In genomic region chr19:49866933-49867782, GRCh38 we compare ENCODE assay signal across 1 cellular context.
A peak's percentile ranks its signal among the peaks of the same experiment; 100 is the strongest.
TF ChIP-seq lines count a peak whose summit lies in the region.

Gene PNKP, minus strand, starts transcription at chr19:49867576. Its CDS starts 372 bp downstream, at chr19:49867204.

TF ChIP-seq in K562, 482 proteins besides CTCF, POLR2A, EP300 and RAD21 (continued from another document and continues in another):
- no peak for TF ChIP-seq CUX1 (CRISPR knock-in tag; IDR thresholded peaks at IDR 0.05)
- TF ChIP-seq NEUROD1 (IDR thresholded peaks at IDR 0.05; ENCODE audit: borderline replicate concordance, low read depth, low read length, partially characterized antibody): peak; percentile 31
- TF ChIP-seq SIN3A (IDR thresholded peaks at IDR 0.05; ENCODE audit: borderline replicate concordance in 2 of 2, control insufficient read depth in 1 of 2, low read depth in 2 of 2, low read length in 2 of 2): peak in 1 of 2 experiments; percentile 49; a peak in 2 of 4 replicates
- no peak for TF ChIP-seq ASH1L (IDR thresholded peaks at IDR 0.05; ENCODE audit: borderline replicate concordance, low read depth, partially characterized antibody)
- TF ChIP-seq FOSL1 (tag; conservative IDR thresholded peaks at IDR 0.05): peak; percentile 81
- peak; percentile 50 for TF ChIP-seq SP2 (IDR thresholded peaks at IDR 0.05; ENCODE audit: extremely low read depth, low read depth, low read length, poor library complexity, severe bottlenecking)
- TF ChIP-seq EP400 (IDR thresholded peaks at IDR 0.05): peak; percentile 97
- TF ChIP-seq ZNF766 (CRISPR knock-in tag; conservative IDR thresholded peaks at IDR 0.05): peak; percentile 48; the same call in 1 of the 2 replicates
- TF ChIP-seq MED1 (CRISPR knock-in tag; IDR thresholded peaks at IDR 0.05; ENCODE audit: borderline replicate concordance): no peak
- peak; percentile 63; the same call in 1 of the 2 replicates for TF ChIP-seq E2F4 (CRISPR knock-in tag; IDR thresholded peaks at IDR 0.05; ENCODE audit: low read depth)
- TF ChIP-seq FIP1L1 (IDR thresholded peaks at IDR 0.05; ENCODE audit: low read depth, low read length, poor library complexity, severe bottlenecking): no peak
- no peak for TF ChIP-seq ZNF77 (CRISPR knock-in tag; IDR thresholded peaks at IDR 0.05)
- no peak for TF ChIP-seq ZNF609 (CRISPR knock-in tag; IDR thresholded peaks at IDR 0.05; ENCODE audit: borderline replicate concordance)
- no peak for TF ChIP-seq U2AF2 (optimal IDR thresholded peaks at IDR 0.05; ENCODE audit: low read depth, low read length)
- TF ChIP-seq NFE2L1 (tag; IDR thresholded peaks at IDR 0.05; ENCODE audit: borderline replicate concordance, low read depth): no peak
- no peak for TF ChIP-seq NR4A1 (CRISPR knock-in tag; IDR thresholded peaks at IDR 0.05)
- TF ChIP-seq NR4A1 (tag; IDR thresholded peaks at IDR 0.05): no peak
- no peak for TF ChIP-seq EHMT2 (IDR thresholded peaks at IDR 0.05)
- TF ChIP-seq TSHZ1 (CRISPR knock-in tag; IDR thresholded peaks at IDR 0.05): no peak
- TF ChIP-seq ZNF316 (IDR thresholded peaks at IDR 0.05): peak; percentile 7; the same call in 1 of the 2 replicates
- TF ChIP-seq ESRRA (IDR thresholded peaks at IDR 0.05; ENCODE audit: borderline replicate concordance, low read depth): peak; percentile 73
- no peak for TF ChIP-seq SRSF7 (optimal IDR thresholded peaks at IDR 0.05; ENCODE audit: low read depth, low read length)
- no peak for TF ChIP-seq SREBF1 (IDR thresholded peaks at IDR 0.05; ENCODE audit: borderline replicate concordance, low read depth, low read length)
- TF ChIP-seq KDM4B (IDR thresholded peaks at IDR 0.05; ENCODE audit: borderline replicate concordance in 2 of 2, low read depth in 1 of 2): peak in 1 of 2 experiments; percentile 89; a peak in 2 of 4 replicates
- TF ChIP-seq ZNF830 (CRISPR knock-in tag; IDR thresholded peaks at IDR 0.05): no peak
- peak in 1 of 2 experiments; percentile 70; a peak in 1 of 4 replicates for TF ChIP-seq SRF (CRISPR knock-in tag; IDR thresholded peaks at IDR 0.05)
- TF ChIP-seq ZNF583 (CRISPR knock-in tag; IDR thresholded peaks at IDR 0.05): no peak
- TF ChIP-seq MBD2 (IDR thresholded peaks at IDR 0.05; ENCODE audit: borderline replicate concordance, low read depth): peak; percentile 62; the same call in 1 of the 2 replicates
- TF ChIP-seq ZNF232 (CRISPR knock-in tag; IDR thresholded peaks at IDR 0.05): no peak
- TF ChIP-seq ZNF41 (CRISPR knock-in tag; conservative IDR thresholded peaks at IDR 0.05): no peak
- no peak for TF ChIP-seq DPF2 (IDR thresholded peaks at IDR 0.05)
- TF ChIP-seq ZNF444 (CRISPR knock-in tag; IDR thresholded peaks at IDR 0.05): no peak
- peak; percentile 42; the same call in 1 of the 2 replicates for TF ChIP-seq CEBPZ (IDR thresholded peaks at IDR 0.05; ENCODE audit: borderline replicate concordance, low read depth, low read length)
- no peak for TF ChIP-seq TAF9B (IDR thresholded peaks at IDR 0.05; ENCODE audit: partially characterized antibody)
- TF ChIP-seq ZNF592 (IDR thresholded peaks at IDR 0.05): no peak
